1 cellular context compared by ENCODE assay signal in genomic region chr2:200509227-200509607, GRCh38.
TF ChIP-seq lines count a peak whose summit lies in the region.

No MANE protein-coding gene starts in this region.

TF ChIP-seq in SK-N-SH, 30 proteins besides CTCF, POLR2A, EP300 and RAD21 (continued from another document):
- TF ChIP-seq USF2 (IDR thresholded peaks at IDR 0.05; ENCODE audit: borderline replicate concordance, low read depth, low read length) = no peak
- no peak for TF ChIP-seq TAF1 (IDR thresholded peaks at IDR 0.05; ENCODE audit: borderline replicate concordance, low read depth, low read length)
- no peak for TF ChIP-seq JUND (IDR thresholded peaks at IDR 0.05)
- no peak for TF ChIP-seq ZBTB33 (IDR thresholded peaks at IDR 0.05; ENCODE audit: borderline replicate concordance, low read depth)
- no peak for TF ChIP-seq GATA2 (CRISPR knock-in tag; IDR thresholded peaks at IDR 0.05)
- TF ChIP-seq EZH2phosphoT487 (IDR thresholded peaks at IDR 0.05; ENCODE audit: borderline replicate concordance, low read depth) = no peak
- no peak for TF ChIP-seq FOSL2 (IDR thresholded peaks at IDR 0.05; ENCODE audit: borderline replicate concordance, low read depth)
- no peak for TF ChIP-seq FOXM1 (IDR thresholded peaks at IDR 0.05; ENCODE audit: low read depth)
- no peak for TF ChIP-seq RFX5 (IDR thresholded peaks at IDR 0.05; ENCODE audit: low read length)
- no peak for TF ChIP-seq TEAD4 (IDR thresholded peaks at IDR 0.05; ENCODE audit: borderline replicate concordance, insufficient read depth)
- TF ChIP-seq GABPA (IDR thresholded peaks at IDR 0.05; ENCODE audit: low read depth) = no peak
- no peak for TF ChIP-seq REST (IDR thresholded peaks at IDR 0.05; ENCODE audit: low read depth, low read length)
- TF ChIP-seq YY1 (IDR thresholded peaks at IDR 0.05; ENCODE audit: low read depth) = no peak
